In genomic region chr3:30553641-30554316, GRCh38 we compare ENCODE assay signal across 1 cellular context.
TF ChIP-seq lines count a peak whose summit lies in the region.

No MANE protein-coding gene starts in this region.

TF ChIP-seq in HepG2, 621 proteins besides CTCF, POLR2A, EP300 and RAD21 (continued from another document):
- no peak for TF ChIP-seq KIAA2018 (CRISPR knock-in tag; IDR thresholded peaks at IDR 0.05; ENCODE audit: borderline replicate concordance)
